24 cellular contexts compared by ENCODE assay signal in genomic region chr13:113004126-113004525, GRCh38. TPM values are rescaled to one million over a fixed set of nuclear protein-coding genes. Genes with fewer than 3 reads are reported as not detected.
"Had no signal": no experiment of that assay in that cellular context is flagged by ENCODE, and none has a peak within 500 bp of the region (broad histone marks: within the 10 kb centered on the region; RNA-seq: fewer than 3 reads in every experiment).

No MANE protein-coding gene starts in this region.

- H3K36me3 Mint-ChIP-seq: IgD-negative memory B cell had no signal

- ATAC-seq: K562 had no signal

- DNase-seq: Kasumi-1, MM.1S, NCI-H1092 treated with DMSO at 0.1 percent for 48 hours, NCI-H1436, NCI-H187, NCI-H2029, NCI-H2081 treated with DMSO at 0.1 percent for 48 hours, NCI-H2171, NCI-H226, NCI-H446, NCI-H510A, NCI-H524 treated with DMSO at 0.1 percent for 48 hours, NCI-H69, NCI-H774, Right ventricle myocardium superior, RPMI8226, SIG-M5 had no signal

- H3K27ac Mint-ChIP-seq: IgD-negative memory B cell had no signal

- H3K4me3 Mint-ChIP-seq: IgD-negative memory B cell had no signal

- H3K27ac ChIP-seq: HL-60, KMS-11, SJSA1, SK-N-MC had no signal

RNA-seq across cellular contexts. Expression of gene MCF2L, which starts 35.1 kb away (rescaled TPM):
- total RNA-seq: M059J had no signal
